Comparison of ENCODE assay signal across 18 cellular contexts in genomic region chr21:32410291-32410690, GRCh38. TPM values are rescaled to one million over a fixed set of nuclear protein-coding genes. Genes with fewer than 3 reads are reported as not detected.
DNase-seq lines count a peak whose midpoint lies in the region; ATAC-seq and TF ChIP-seq lines count a peak whose summit lies in the region.
"Had no signal": no experiment of that assay in that cellular context is flagged by ENCODE, and none has a peak within 500 bp of the region (broad histone marks: within the 10 kb centered on the region; RNA-seq: fewer than 3 reads in every experiment).

No MANE protein-coding gene starts in this region.

- DNase-seq in activated CD4-positive, alpha-beta T cell treated with anti-CD3 and anti-CD28 coated beads, Interleukin-2, amount 10 ng/mL, durations not matched to agents 7 days and 5 days: no peak
- no peak for DNase-seq in activated CD4-positive, alpha-beta T cell treated with anti-CD3 and anti-CD28 coated beads, Interleukin-2, amount 50 U/mL, for 4 hours
- DNase-seq in lung (ENCODE audit: low spot score) (no peak), testis (peak; percentile 37)
- DNase-seq in stimulated activated CD4-positive, alpha-beta T cell treated with anti-CD3 and anti-CD28 coated beads, Interleukin-4, amount 100 ng/mL, for 24 hours: no peak
- no peak for DNase-seq in stimulated activated CD4-positive, alpha-beta T cell treated with anti-CD3 and anti-CD28 coated beads, Interleukin-1b, Interleukin-23, amount 100 ng/mL, for 48 hours
- DNase-seq: ACHN; activated T-cell treated with anti-CD3 and anti-CD28 coated beads, Interleukin-2, amount 50 U/mL, for 1 hour; amniotic stem cell; COR-L47; cortex of kidney; GDM1; RPMI8226; stimulated activated CD4-positive, alpha-beta T cell treated with anti-CD3 and anti-CD28 coated beads, Interleukin-4, amount 100 ng/mL, for 1 hour; T-helper 2 cell had no signal

- H3K27ac ChIP-seq in lung (ENCODE audit: low read depth in 1 of 2, low read length in 1 of 2) (peak overlapping the region; percentile 84 to 98), testis (peak overlapping the region; percentile 97 to 98)

- H3K27me3 Mint-ChIP-seq in activated CD4-positive, alpha-beta T cell treated with anti-CD3 and anti-CD28 coated beads, Interleukin-2, amount 10 ng/mL, durations not matched to agents 7 days and 5 days: no peaks in the 10 kb centered on the region
- H3K27me3 Mint-ChIP-seq in activated naive CD8-positive, alpha-beta T cell: no peaks in the 10 kb centered on the region

- H3K27ac Mint-ChIP-seq in activated CD4-positive, alpha-beta T cell treated with anti-CD3 and anti-CD28 coated beads, Interleukin-2, amount 10 ng/mL, durations not matched to agents 7 days and 5 days: no peak overlapping the region
- H3K27ac Mint-ChIP-seq in activated naive CD8-positive, alpha-beta T cell: peak overlapping the region; percentile 58

- intact Hi-C loops in testis (cut with DNase I; ENCODE audit: low total_unique reads): loop anchor here (5.0 kb wide), 1 partner anchor 47 kb away; no protein-coding TSS in a partner anchor

- H3K36me3 Mint-ChIP-seq in activated CD4-positive, alpha-beta T cell treated with anti-CD3 and anti-CD28 coated beads, Interleukin-2, amount 10 ng/mL, durations not matched to agents 7 days and 5 days (ENCODE audit: low read depth): no peaks in the 10 kb centered on the region
- H3K36me3 Mint-ChIP-seq in activated naive CD8-positive, alpha-beta T cell: no peaks in the 10 kb centered on the region

- CTCF ChIA-PET in activated CD4-positive, alpha-beta T cell treated with anti-CD3 and anti-CD28 coated beads, Interleukin-2, amount 10 ng/mL, durations not matched to agents 7 days and 5 days (lab: Charles Lee): interaction anchor here (0.7 kb wide), 1 partner anchor 361 kb away, joined by 3 read pairs; the partner anchor contains the start of gene PAXBP1

- H3K4me3 ChIP-seq in lung: no peak overlapping the region
- H3K4me3 ChIP-seq in testis: no peak overlapping the region

- peaks cover 0 to 2% of the 10 kb centered on the region in 2 donors for H3K36me3 ChIP-seq in lung (ENCODE audit: control insufficient read depth in 2 of 2, insufficient read depth in 2 of 2, low read length in 2 of 2)
- no peaks in the 10 kb centered on the region for H3K36me3 ChIP-seq in testis (ENCODE audit: low read depth, missing control alignments)

- H3K9me3 ChIP-seq in lung (ENCODE audit: control insufficient read depth in 2 of 2, insufficient read depth in 1 of 2, low read length in 1 of 2) (no peaks in the 10 kb centered on the region), testis (no peaks in the 10 kb centered on the region)

- WGBS in lung, 2 donors: 74 to 96% methylated on average over 4 of the region's 4 CpGs
- 29 to 35% methylated on average over 4 of the region's 4 CpGs for WGBS in testis, 2 donors

- H3K9me3 Mint-ChIP-seq in activated CD4-positive, alpha-beta T cell treated with anti-CD3 and anti-CD28 coated beads, Interleukin-2, amount 10 ng/mL, durations not matched to agents 7 days and 5 days: no peaks in the 10 kb centered on the region
- no peaks in the 10 kb centered on the region for H3K9me3 Mint-ChIP-seq in activated naive CD8-positive, alpha-beta T cell (ENCODE audit: low read depth)

- TF ChIP-seq POLR2A in testis (IDR thresholded peaks at IDR 0.05): no peak

- H3K4me1 ChIP-seq in lung (ENCODE audit: control insufficient read depth in 2 of 2, insufficient read depth in 2 of 2, low read length in 2 of 2): peaks cover 7 to 8% of the 10 kb centered on the region in 2 donors
- peaks cover 29% of the 10 kb centered on the region for H3K4me1 ChIP-seq in testis

- POLR2A ChIA-PET in activated CD4-positive, alpha-beta T cell treated with anti-CD3 and anti-CD28 coated beads, Interleukin-2, amount 10 ng/mL, durations not matched to agents 7 days and 5 days (lab: Charles Lee): interaction anchor here (0.7 kb wide), 1 partner anchor 1158 kb away, joined by 3 read pairs; no protein-coding TSS in a partner anchor

- ATAC-seq in lung (ENCODE audit: insufficient read depth, low FRiP score): no peak
- ATAC-seq in HG03159 (IDR thresholded peaks at IDR 0.05; ENCODE audit: unreplicated experiment): no peak
- ATAC-seq: sciatic nerve had no signal

- no peaks in the 10 kb centered on the region for H3K27me3 ChIP-seq in lung (ENCODE audit: control insufficient read depth, insufficient read depth)
- no peaks in the 10 kb centered on the region for H3K27me3 ChIP-seq in testis

- TF ChIP-seq CTCF in lung (IDR thresholded peaks at IDR 0.05; ENCODE audit: control extremely low read depth, extremely low read depth): no peak
- TF ChIP-seq CTCF in testis (IDR thresholded peaks at IDR 0.05): no peak

- H3K4me1 Mint-ChIP-seq in activated CD4-positive, alpha-beta T cell treated with anti-CD3 and anti-CD28 coated beads, Interleukin-2, amount 10 ng/mL, durations not matched to agents 7 days and 5 days: peaks cover 42% of the 10 kb centered on the region
- H3K4me1 Mint-ChIP-seq in activated naive CD8-positive, alpha-beta T cell (ENCODE audit: low read depth): peaks cover 38% of the 10 kb centered on the region

- H3K4me3 Mint-ChIP-seq in activated CD4-positive, alpha-beta T cell treated with anti-CD3 and anti-CD28 coated beads, Interleukin-2, amount 10 ng/mL, durations not matched to agents 7 days and 5 days: peak overlapping the region; percentile 14
- peak overlapping the region; percentile 95 for H3K4me3 Mint-ChIP-seq in activated naive CD8-positive, alpha-beta T cell

RNA-seq across cellular contexts. Expression of gene EVA1C, which starts 2.2 kb away (rescaled TPM):
- total RNA-seq in activated CD4-positive, alpha-beta T cell treated with anti-CD3 and anti-CD28 coated beads, Interleukin-2, amount 10 ng/mL, durations not matched to agents 7 days and 5 days: 1 to 10 TPM; 4.8 to 5.4 TPM
- total RNA-seq in lung (10 to 100 TPM; 13.9 to 59.0 TPM), testis (10 to 100 TPM; 28.4 to 44.2 TPM)
- polyA plus RNA-seq in lung (10 to 100 TPM; 44.5 to 52.7 TPM), testis (ENCODE audit: insufficient read depth, low read depth, low replicate concordance) (47.0 TPM)

RNA-seq across cellular contexts. Expression of gene URB1, which starts 17.5 kb away (rescaled TPM):
- 10 to 100 TPM; 16.3 to 16.9 TPM for total RNA-seq in activated CD4-positive, alpha-beta T cell treated with anti-CD3 and anti-CD28 coated beads, Interleukin-2, amount 10 ng/mL, durations not matched to agents 7 days and 5 days
- total RNA-seq in lung (10 to 100 TPM; 16.2 to 17.6 TPM), testis (10 to 100 TPM; 38.8 to 41.4 TPM)
- polyA plus RNA-seq in lung (1 to 10 TPM; 3.7 to 6.6 TPM), testis (ENCODE audit: insufficient read depth, low read depth, low replicate concordance) (16.6 TPM)
